Comparison of ENCODE assay signal across 18 cellular contexts in genomic region chr10:82581940-82582339, GRCh38.
DNase-seq lines count a peak whose midpoint lies in the region; ATAC-seq and TF ChIP-seq lines count a peak whose summit lies in the region.
"Had no signal": no experiment of that assay in that cellular context is flagged by ENCODE, and none has a peak within 500 bp of the region (broad histone marks: within the 10 kb centered on the region; RNA-seq: fewer than 3 reads in every experiment).

No MANE protein-coding gene starts in this region.

- no peak overlapping the region for H3K4me3 Mint-ChIP-seq in Caco-2 (ENCODE audit: unreplicated experiment)
- H3K4me3 Mint-ChIP-seq in activated T-cell treated with anti-CD3 and anti-CD28 coated beads, Interleukin-2, amount 50 U/mL, for 24 hours, result no peak overlapping the region
- H3K4me3 Mint-ChIP-seq: CD4-positive, alpha-beta memory T cell had no signal

- H3K9me3 Mint-ChIP-seq in Caco-2 (ENCODE audit: unreplicated experiment), result no peaks in the 10 kb centered on the region
- H3K9me3 Mint-ChIP-seq in activated T-cell treated with anti-CD3 and anti-CD28 coated beads, Interleukin-2, amount 50 U/mL, for 24 hours, result peaks cover 2% of the 10 kb centered on the region

- H3K4me1 ChIP-seq in SK-N-SH (ENCODE audit: control insufficient read depth in 1 of 2, insufficient read depth in 2 of 2, low read depth in 1 of 2, low read length in 1 of 2), result no peaks in the 10 kb centered on the region; a peak in 2 of 4 replicates
- H3K4me1 ChIP-seq in Caco-2, result peaks cover 15% of the 10 kb centered on the region

- TF ChIP-seq RAD21 in SK-N-SH (IDR thresholded peaks at IDR 0.05; ENCODE audit: low read length), result no peak

- H3K27me3 ChIP-seq in SK-N-SH (ENCODE audit: insufficient read depth) (no peaks in the 10 kb centered on the region), Caco-2 (replicated peaks; ENCODE audit: control insufficient read depth, insufficient read depth, low read length) (no peaks in the 10 kb centered on the region)
- H3K27me3 ChIP-seq: BE2C had no signal

- 0 out of 2 replicates have a peak overlapping the region, but pooled peaks have one; percentile 39 for H2AFZ ChIP-seq in SK-N-SH (ENCODE audit: low read depth)
- H2AFZ ChIP-seq: GM23248 had no signal

- intact Hi-C loops in Caco-2 (cut with micrococcal nuclease; ENCODE audit: unreplicated experiment), result no loop called here

- H3F3A ChIP-seq in SK-N-SH (replicated peaks; ENCODE audit: insufficient read depth), result no peaks in the 10 kb centered on the region

- H3K4me2 ChIP-seq in SK-N-SH, result no peak overlapping the region

- peak overlapping the region; percentile 42 for H3K27ac Mint-ChIP-seq in Caco-2 (ENCODE audit: unreplicated experiment)
- no peak overlapping the region for H3K27ac Mint-ChIP-seq in activated T-cell treated with anti-CD3 and anti-CD28 coated beads, Interleukin-2, amount 50 U/mL, for 24 hours
- H3K27ac Mint-ChIP-seq: CD4-positive, alpha-beta memory T cell had no signal

- H3K9me2 ChIP-seq in SK-N-SH, result no peaks in the 10 kb centered on the region; the same call in 1 of the 2 replicates

- H3K9me3 ChIP-seq in SK-N-SH (no peaks in the 10 kb centered on the region), Caco-2 (no peaks in the 10 kb centered on the region), SK-N-MC (ENCODE audit: low read depth, low read length) (no peaks in the 10 kb centered on the region)
- H3K9me3 ChIP-seq: BE2C had no signal

- H3K27me3 Mint-ChIP-seq in Caco-2 (ENCODE audit: insufficient read depth, unreplicated experiment), result no peaks in the 10 kb centered on the region
- no peaks in the 10 kb centered on the region for H3K27me3 Mint-ChIP-seq in activated T-cell treated with anti-CD3 and anti-CD28 coated beads, Interleukin-2, amount 50 U/mL, for 24 hours
- H3K27me3 Mint-ChIP-seq: CD4-positive, alpha-beta memory T cell had no signal

- no peaks in the 10 kb centered on the region for H3K36me3 ChIP-seq in SK-N-SH (replicated peaks in 1 of 2; ENCODE audit: control insufficient read depth in 1 of 2, insufficient read depth in 2 of 2, low read length in 1 of 2)
- H3K36me3 ChIP-seq in Caco-2 (ENCODE audit: control insufficient read depth, insufficient read depth, low read length), result no peaks in the 10 kb centered on the region
- H3K36me3 ChIP-seq in SK-N-MC (ENCODE audit: insufficient read depth, low read length), result no peaks in the 10 kb centered on the region
- H3K36me3 ChIP-seq: BE2C had no signal

- H3K79me2 ChIP-seq in SK-N-SH (ENCODE audit: insufficient read depth), result no peaks in the 10 kb centered on the region

- TF ChIP-seq CTCF in SK-N-SH (IDR thresholded peaks at IDR 0.05), result no peak
- TF ChIP-seq CTCF in Caco-2 (IDR thresholded peaks at IDR 0.05; ENCODE audit: insufficient read depth in 1 of 2, low read depth in 1 of 2, low read length in 1 of 2, severe bottlenecking in 1 of 2, unreplicated experiment in 1 of 2), result no peak

- CTCF ChIA-PET in SK-N-SH (lab: Yijun Ruan, JAX), result interaction anchor here (1.2 kb wide), 1 partner anchor 14 kb away, joined by 3 read pairs; no protein-coding TSS in a partner anchor
- CTCF ChIA-PET in Caco-2 (lab: Charles Lee), result no interaction called here

- H3K4me3 ChIP-seq in SK-N-SH (ENCODE audit: low read depth in 2 of 2, low read length in 1 of 2) (no peak overlapping the region), Caco-2 (ENCODE audit: low read depth, low read length) (no peak overlapping the region), SK-N-MC (no peak overlapping the region; the same call in 1 of the 2 replicates)
- H3K4me3 ChIP-seq: GM23248 had no signal

- no peaks in the 10 kb centered on the region for H4K20me1 ChIP-seq in SK-N-SH (ENCODE audit: insufficient read depth)

- DNase-seq in SK-N-SH, result no peak
- no peak for DNase-seq in Caco-2
- no peak for DNase-seq in SK-N-MC (ENCODE audit: low read depth, low spot score)
- no peak for DNase-seq in activated T-cell treated with anti-CD3 and anti-CD28 coated beads, Interleukin-2, amount 50 U/mL, for 24 hours
- DNase-seq: ACHN; AML-193; BE2C; C1 segment of cervical spinal cord; CD4-positive, alpha-beta memory T cell; COR-L47; DMS153; DND-41; GM23248; H7; HCEC 1CT had no signal

- POLR2A ChIA-PET in SK-N-SH (lab: Yijun Ruan, JAX) (no interaction called here), Caco-2 (lab: Charles Lee) (no interaction called here)

- WGBS in SK-N-SH (ENCODE audit: low lambda C conversion rate), result 35% methylated on average over 3 of the region's 3 CpGs

- H3K9ac ChIP-seq in SK-N-SH (no peak overlapping the region), SK-N-MC (ENCODE audit: insufficient read length) (no peak overlapping the region)
- H3K9ac ChIP-seq: GM23248 had no signal

- ATAC-seq in SK-N-SH treated with all-trans-retinoic acid at 6 μM for 48 hours (no peak), esophagus mucosa (no peak)

- no peak for TF ChIP-seq EP300 in SK-N-SH (IDR thresholded peaks at IDR 0.05; ENCODE audit: borderline replicate concordance in 1 of 2, low read depth in 1 of 2, low read length in 1 of 2)

- H3K27ac ChIP-seq in SK-N-SH (ENCODE audit: low read depth in 2 of 2, low read length in 1 of 2) (no peak overlapping the region), SK-N-MC (0 out of 2 replicates have a peak overlapping the region, but pooled peaks have one; percentile 13)
- H3K27ac ChIP-seq: 22Rv1, GM23248 had no signal

- BruUV-seq in Caco-2 (replicated peaks; lab: Mats Ljungman, UMichigan), result no TSS peak

- H3K36me3 Mint-ChIP-seq in Caco-2 (ENCODE audit: insufficient read depth, unreplicated experiment), result no peaks in the 10 kb centered on the region
- no peaks in the 10 kb centered on the region for H3K36me3 Mint-ChIP-seq in activated T-cell treated with anti-CD3 and anti-CD28 coated beads, Interleukin-2, amount 50 U/mL, for 24 hours (ENCODE audit: low read depth)
- H3K36me3 Mint-ChIP-seq: CD4-positive, alpha-beta memory T cell had no signal

- H3K4me1 Mint-ChIP-seq in Caco-2 (ENCODE audit: low read depth, unreplicated experiment), result peaks cover 14% of the 10 kb centered on the region
- H3K4me1 Mint-ChIP-seq in activated T-cell treated with anti-CD3 and anti-CD28 coated beads, Interleukin-2, amount 50 U/mL, for 24 hours (ENCODE audit: low read depth), result no peaks in the 10 kb centered on the region
- H3K4me1 Mint-ChIP-seq: CD4-positive, alpha-beta memory T cell had no signal

TF ChIP-seq in SK-N-SH, 30 proteins besides CTCF, POLR2A, EP300 and RAD21 (continues in another document):
- TF ChIP-seq SIN3A (IDR thresholded peaks at IDR 0.05; ENCODE audit: borderline replicate concordance, low read depth, low read length) (no peak), NFIC (IDR thresholded peaks at IDR 0.05; ENCODE audit: borderline replicate concordance) (no peak), ELF1 (IDR thresholded peaks at IDR 0.05) (no peak), FOXM1 (IDR thresholded peaks at IDR 0.05; ENCODE audit: low read depth) (no peak), TEAD4 (IDR thresholded peaks at IDR 0.05; ENCODE audit: borderline replicate concordance, insufficient read depth) (no peak), JUND (IDR thresholded peaks at IDR 0.05) (no peak), IRF3 (IDR thresholded peaks at IDR 0.05; ENCODE audit: low read depth, low read length) (no peak), YY1 (IDR thresholded peaks at IDR 0.05; ENCODE audit: low read depth) (no peak), TAF1 (IDR thresholded peaks at IDR 0.05; ENCODE audit: borderline replicate concordance, low read depth, low read length) (no peak)

TF ChIP-seq in SK-N-SH treated with all-trans-retinoic acid at 6 μM for 48 hours, 23 proteins besides CTCF, POLR2A, EP300 and RAD21 (continues in another document):
- TF ChIP-seq CSDC2 (CRISPR knock-in tag; IDR thresholded peaks at IDR 0.05), result no peak
- no peak for TF ChIP-seq TSHZ2 (CRISPR knock-in tag; IDR thresholded peaks at IDR 0.05)
- TF ChIP-seq TOX (CRISPR knock-in tag; IDR thresholded peaks at IDR 0.05; ENCODE audit: borderline replicate concordance), result no peak
- no peak for TF ChIP-seq SNAI2 (CRISPR knock-in tag; IDR thresholded peaks at IDR 0.05)
- TF ChIP-seq ESRRG (CRISPR knock-in tag; IDR thresholded peaks at IDR 0.05), result no peak
- no peak for TF ChIP-seq TCF4 (CRISPR knock-in tag; IDR thresholded peaks at IDR 0.05; ENCODE audit: borderline replicate concordance)
- no peak for TF ChIP-seq ZFP3 (CRISPR knock-in tag; IDR thresholded peaks at IDR 0.05)
- no peak for TF ChIP-seq GLIS3 (CRISPR knock-in tag; IDR thresholded peaks at IDR 0.05)
- no peak for TF ChIP-seq CSRNP3 (CRISPR knock-in tag; IDR thresholded peaks at IDR 0.05)
- TF ChIP-seq ZNF8 (CRISPR knock-in tag; IDR thresholded peaks at IDR 0.05), result no peak
